8 cellular contexts compared by ENCODE assay signal in the genomic region with DNA sequence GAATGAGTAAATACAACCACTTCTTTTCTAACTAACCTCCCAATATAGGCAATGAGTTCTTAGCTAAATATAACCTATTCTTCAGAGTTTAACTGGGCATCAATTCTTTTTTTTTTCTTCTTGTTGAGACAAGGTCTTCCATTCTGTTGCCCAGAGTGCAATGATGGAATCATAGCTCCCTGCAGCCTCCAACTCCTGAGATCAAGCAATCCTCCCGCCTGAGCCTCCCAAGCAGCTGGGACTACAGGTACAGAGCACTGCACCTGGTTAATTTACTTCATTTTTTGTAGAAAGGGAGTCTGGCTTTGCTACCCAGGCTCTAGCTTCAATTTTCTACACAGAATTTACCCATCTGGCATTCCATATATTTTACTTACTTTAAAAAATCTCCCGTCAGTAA. TPM values are rescaled to one million over a fixed set of nuclear protein-coding genes. Genes with fewer than 3 reads are reported as not detected.
A peak's percentile ranks its signal among the peaks of the same experiment; 100 is the strongest.
DNase-seq lines count a peak whose midpoint lies in the region; ATAC-seq and TF ChIP-seq lines count a peak whose summit lies in the region.

No MANE protein-coding gene starts in this region.

- CTCF ChIA-PET in PC-9 (lab: Charles Lee), result interaction anchor here (0.5 kb wide), 1 partner anchor 109 kb away, joined by 3 read pairs; no protein-coding TSS in a partner anchor

- BruUV-seq in PC-9 (replicated peaks; lab: Mats Ljungman, UMichigan), result no TSS peak

- no peaks in the 10 kb centered on the region for H3K36me3 ChIP-seq in GM06990 (ENCODE audit: control insufficient read depth, insufficient read depth, low read length)
- H3K36me3 ChIP-seq in PC-9 (ENCODE audit: low read depth), result no peaks in the 10 kb centered on the region
- H3K36me3 ChIP-seq in fibroblast of lung (ENCODE audit: control insufficient read depth, insufficient read depth, low read length), result no peaks in the 10 kb centered on the region
- no peaks in the 10 kb centered on the region for H3K36me3 ChIP-seq in sigmoid colon

- H3K79me2 ChIP-seq in PC-9 (ENCODE audit: low read depth), result peaks cover 57% of the 10 kb centered on the region
- H3K79me2 ChIP-seq in fibroblast of lung (ENCODE audit: control insufficient read depth, insufficient read depth, low read length), result peaks cover 26% of the 10 kb centered on the region

- no peak for TF ChIP-seq CTCF in GM06990 (IDR thresholded peaks at IDR 0.05; ENCODE audit: insufficient read depth, low read length, poor library complexity, severe bottlenecking)
- no peak for TF ChIP-seq CTCF in PC-9 (conservative IDR thresholded peaks at IDR 0.05)
- no peak for TF ChIP-seq CTCF in fibroblast of lung (conservative IDR thresholded peaks at IDR 0.05 in 1 of 2, IDR thresholded peaks at IDR 0.05 in 1 of 2; ENCODE audit: low read depth in 1 of 2, low read length in 2 of 2)
- TF ChIP-seq CTCF in sigmoid colon (IDR thresholded peaks at IDR 0.05), result no peak

- H3K9ac ChIP-seq in fibroblast of lung (ENCODE audit: insufficient read depth, low read length), result peak overlapping the region; percentile 57

- DNase-seq in GM06990 (ENCODE audit: extremely low read depth, insufficient read length) (no peak), PC-9 (no peak), fibroblast of lung (ENCODE audit: low read depth in 2 of 2) (no peak), sigmoid colon (no peak), NCI-H526 treated with DMSO at 0.1 percent for 48 hours (lab: John Stamatoyannopoulos, UW) (no peak), NCI-H146 treated with DMSO at 0.1 percent for 48 hours (lab: John Stamatoyannopoulos, UW; ENCODE audit: unreplicated experiment) (no peak), T-helper 9 cell (no peak)
- DNase-seq in stimulated activated naive CD8-positive, alpha-beta T cell treated with anti-CD3 and anti-CD28 coated beads, Interleukin-15, Interleukin-2, amounts not matched to agents 100 U/mL and 50 U/mL, for 24 hours, result no peak

- TF ChIP-seq POLR2A in sigmoid colon (IDR thresholded peaks at IDR 0.05), result no peak

- intact Hi-C loops in PC-9 (cut with micrococcal nuclease; ENCODE audit: unreplicated experiment) (no loop called here), sigmoid colon (cut with DNase I) (loop anchor here (2.0 to 10.0 kb wide), 3 partner anchors 82 to 202 kb away; a partner anchor contains a TSS)

- peaks cover 4% of the 10 kb centered on the region for H4K20me1 ChIP-seq in PC-9 (ENCODE audit: insufficient read depth)
- no peaks in the 10 kb centered on the region for H4K20me1 ChIP-seq in fibroblast of lung (ENCODE audit: control insufficient read depth, extremely low read depth, insufficient read depth, low read length)

- WGBS in sigmoid colon, 2 donors, result 44 to 62% methylated on average over 2 of the region's 2 CpGs

- H3K4me1 ChIP-seq in PC-9 (replicated peaks; ENCODE audit: insufficient read depth) (peaks cover 13% of the 10 kb centered on the region), fibroblast of lung (ENCODE audit: control insufficient read depth, extremely low read depth, insufficient read depth, low read length) (peaks cover 5% of the 10 kb centered on the region), sigmoid colon (peaks cover 0 to 34% (median 31%) of the 10 kb centered on the region in 4 donors)

- POLR2A ChIA-PET in PC-9 (lab: Charles Lee; ENCODE audit: unreplicated experiment), result interaction anchor here (0.5 to 1.3 kb wide), 4 partner anchors 66 to 111 kb away, joined by 3 to 15 read pairs (median 4); no protein-coding TSS in a partner anchor

- TF ChIP-seq EP300 in sigmoid colon (IDR thresholded peaks at IDR 0.05), result no peak

- no peak for ATAC-seq in stimulated activated naive CD8-positive, alpha-beta T cell treated with anti-CD3 and anti-CD28 coated beads, Interleukin-15, Interleukin-2, amounts not matched to agents 100 U/mL and 50 U/mL, for 24 hours

- H3F3A ChIP-seq in PC-9 (ENCODE audit: insufficient read depth, low read depth), result peaks cover 26% of the 10 kb centered on the region

- H3K9me2 ChIP-seq in PC-9 (ENCODE audit: insufficient read depth), result no peaks in the 10 kb centered on the region

- H3K27ac ChIP-seq in PC-9 (peak overlapping the region; percentile 94; the same call in 1 of the 2 replicates), fibroblast of lung (ENCODE audit: insufficient read depth, low read length) (peak overlapping the region; percentile 95), sigmoid colon (peak overlapping the region; percentile 89 to 93 (median 90))

- H3K27me3 ChIP-seq in GM06990 (replicated peaks; ENCODE audit: control insufficient read depth, insufficient read depth, low read length) (no peaks in the 10 kb centered on the region), PC-9 (ENCODE audit: insufficient read depth, low read depth) (no peaks in the 10 kb centered on the region), fibroblast of lung (ENCODE audit: control insufficient read depth, insufficient read depth, low read length) (no peaks in the 10 kb centered on the region), sigmoid colon (no peaks in the 10 kb centered on the region)

- H2AFZ ChIP-seq in PC-9 (peak overlapping the region; percentile 94; the same call in 1 of the 2 replicates), fibroblast of lung (ENCODE audit: low read length) (no peak overlapping the region)

- no peaks in the 10 kb centered on the region for H3K9me3 ChIP-seq in PC-9 (ENCODE audit: insufficient read depth, low read depth)
- H3K9me3 ChIP-seq in fibroblast of lung (ENCODE audit: control insufficient read depth, insufficient read depth, low read depth, low read length), result no peaks in the 10 kb centered on the region
- H3K9me3 ChIP-seq in sigmoid colon, result no peaks in the 10 kb centered on the region

- peak overlapping the region; percentile 83 for H3K4me2 ChIP-seq in PC-9
- peak overlapping the region; percentile 81 for H3K4me2 ChIP-seq in fibroblast of lung (ENCODE audit: extremely low read depth, insufficient read depth, low read length)

- H3K4me3 ChIP-seq in GM06990 (replicated peaks; ENCODE audit: low read depth, low read length) (peak overlapping the region; percentile 77), PC-9 (peak overlapping the region; percentile 82), fibroblast of lung (replicated peaks in 1 of 4; ENCODE audit: control extremely low read depth in 1 of 4, insufficient read depth in 1 of 4, low read depth in 3 of 4, low read length in 4 of 4) (peak overlapping the region; percentile 73 to 94 (median 88)), sigmoid colon (peak overlapping the region; percentile 62 to 72 (median 67))

RNA-seq across cellular contexts. Expression of a gene that starts 1.1 kb away (rescaled TPM):
- total RNA-seq in PC-9 (2021), result 40.2 and 46.2 TPM in 2 replicates
- total RNA-seq in fibroblast of lung, result 12.2 and 12.8 TPM in 2 replicates
- polyA plus RNA-seq in fibroblast of lung, result 13.4 and 15.4 TPM in 2 replicates
- polyA plus RNA-seq in fibroblast of lung (2012), result 13.9 and 15.3 TPM in 2 replicates
- 5.9 and 8.8 TPM in 2 replicates for polyA minus RNA-seq in fibroblast of lung (ENCODE audit: low replicate concordance)
- total RNA-seq in sigmoid colon, result 10 to 100 TPM; 18.3 to 33.2 (median 24.4) TPM
- 10 to 100 TPM in 1 of 3 donors, 1 to 10 TPM in 2; 6.5 to 14.0 (median 7.2) TPM for polyA plus RNA-seq in sigmoid colon
